In the genomic region with DNA sequence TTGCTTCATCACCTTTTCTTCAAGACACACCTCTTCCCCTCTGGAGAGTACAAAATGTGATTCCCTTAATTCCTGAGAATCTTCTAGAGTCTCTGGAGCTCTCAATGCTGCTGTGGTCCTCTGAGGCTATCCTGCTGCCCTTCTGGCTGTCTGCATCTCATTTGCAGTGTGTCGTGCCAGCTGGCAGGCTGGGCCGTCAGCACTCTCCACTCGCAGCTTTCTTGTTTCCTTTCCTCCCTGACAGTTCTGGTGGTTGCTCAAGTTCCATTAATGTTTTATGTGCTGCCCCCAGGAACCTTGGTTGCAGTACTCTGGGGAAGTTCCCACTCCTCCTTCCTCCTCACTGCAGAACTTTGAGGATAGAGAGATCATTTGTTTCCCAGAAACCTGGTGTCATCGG, we compare ENCODE assay signal across 10 cellular contexts.
DNase-seq lines count a peak whose midpoint lies in the region; ATAC-seq and TF ChIP-seq lines count a peak whose summit lies in the region.
"Had no signal": no experiment of that assay in that cellular context is flagged by ENCODE, and none has a peak within 500 bp of the region (broad histone marks: within the 10 kb centered on the region; RNA-seq: fewer than 3 reads in every experiment).

No MANE protein-coding gene starts in this region.

- 88 to 92% methylated on average over 4 of the region's 4 CpGs for WGBS in endodermal cell (ENCODE audit: insufficient coverage in 1 of 2, insufficient read length in 1 of 2), 2 experiments

- H3K27ac ChIP-seq in endodermal cell (ENCODE audit: low read depth, low read length) (peak overlapping the region; percentile 5), tibial artery (peak overlapping the region; percentile 52 to 63)

- H3K4me1 Mint-ChIP-seq in endodermal cell: peaks cover 22% of the 10 kb centered on the region
- H3K4me1 Mint-ChIP-seq: activated CD4-positive, alpha-beta memory T cell treated with anti-CD3 and anti-CD28 coated beads, Interleukin-2, amount 10 ng/mL, durations not matched to agents 7 days and 5 days had no signal

- H3K27me3 Mint-ChIP-seq in endodermal cell (ENCODE audit: insufficient read depth): no peaks in the 10 kb centered on the region

- DNase-seq in NCI-H446 treated with DMSO at 0.1 percent for 48 hours (lab: John Stamatoyannopoulos, UW): peak; percentile 32
- DNase-seq in endodermal cell: no peak
- DNase-seq in medulla oblongata (ENCODE audit: extremely low spot score): peak; percentile 72
- peak; percentile 63 to 85 for DNase-seq in tibial artery
- DNase-seq in iPS-NIHi11 (ENCODE audit: low spot score): no peak
- no peak for DNase-seq in activated CD4-positive, alpha-beta T cell treated with anti-CD3 and anti-CD28 coated beads for 48 hours
- DNase-seq: activated CD4-positive, alpha-beta memory T cell treated with anti-CD3 and anti-CD28 coated beads, Interleukin-2, amount 10 ng/mL, durations not matched to agents 7 days and 5 days; activated naive CD4-positive, alpha-beta T cell treated with Interleukin-2 at 50 U/mL for 16 hours; NK-92 treated with Interleukin-12 subunit alpha and Interleukin-12 subunit beta, amount 100 ng/mL, for 24 hours had no signal

- no peak overlapping the region for H3K27ac Mint-ChIP-seq in endodermal cell
- H3K27ac Mint-ChIP-seq: activated CD4-positive, alpha-beta memory T cell treated with anti-CD3 and anti-CD28 coated beads, Interleukin-2, amount 10 ng/mL, durations not matched to agents 7 days and 5 days had no signal

- H3K36me3 ChIP-seq in endodermal cell (ENCODE audit: control insufficient read depth, insufficient read depth, low read length): no peaks in the 10 kb centered on the region
- no peaks in the 10 kb centered on the region for H3K36me3 ChIP-seq in tibial artery

- no peaks in the 10 kb centered on the region for H3K9me3 Mint-ChIP-seq in endodermal cell
- H3K9me3 Mint-ChIP-seq: activated CD4-positive, alpha-beta memory T cell treated with anti-CD3 and anti-CD28 coated beads, Interleukin-2, amount 10 ng/mL, durations not matched to agents 7 days and 5 days had no signal

- no peaks in the 10 kb centered on the region for H3K36me3 Mint-ChIP-seq in endodermal cell (ENCODE audit: low read depth)

- no peaks in the 10 kb centered on the region for H3K9me3 ChIP-seq in endodermal cell (ENCODE audit: control insufficient read depth, low read length)
- H3K9me3 ChIP-seq in tibial artery: no peaks in the 10 kb centered on the region

- TF ChIP-seq CTCF in endodermal cell (conservative IDR thresholded peaks at IDR 0.05): no peak
- no peak for TF ChIP-seq CTCF in tibial artery (IDR thresholded peaks at IDR 0.05)

- H3K27me3 ChIP-seq in endodermal cell (ENCODE audit: control insufficient read depth, insufficient read depth, low read length, poor library complexity, severe bottlenecking): no peaks in the 10 kb centered on the region
- H3K27me3 ChIP-seq in tibial artery: no peaks in the 10 kb centered on the region

- no peak overlapping the region for H3K9ac ChIP-seq in endodermal cell (ENCODE audit: extremely low read depth, low read length, poor library complexity, severe bottlenecking)

- intact Hi-C loops in tibial artery (cut with DNase I; ENCODE audit: low total_unique reads): no loop called here

- no peak overlapping the region for H3K4me3 Mint-ChIP-seq in endodermal cell
- H3K4me3 Mint-ChIP-seq: activated CD4-positive, alpha-beta memory T cell treated with anti-CD3 and anti-CD28 coated beads, Interleukin-2, amount 10 ng/mL, durations not matched to agents 7 days and 5 days had no signal

- ATAC-seq in HG03139 (IDR thresholded peaks at IDR 0.05; ENCODE audit: unreplicated experiment): no peak

- H3K4me1 ChIP-seq in endodermal cell (ENCODE audit: control insufficient read depth, insufficient read depth, low read length) (peaks cover 11% of the 10 kb centered on the region), tibial artery (peaks cover 0 to 75% (median 31%) of the 10 kb centered on the region in 4 donors)

- H3K4me3 ChIP-seq in endodermal cell (ENCODE audit: low read length): no peak overlapping the region
- no peak overlapping the region for H3K4me3 ChIP-seq in tibial artery

Comparison
In these comparisons a context has a peak if more than half of its experiments do, and no peak if none do; other contexts are left out.
1. DNase-seq: peak in NCI-H446 treated with DMSO at 0.1 percent for 48 hours (single experiment), medulla oblongata (single experiment) and tibial artery (2 of 2); none in endodermal cell (single experiment), iPS-NIHi11 (single experiment) and activated CD4-positive, alpha-beta T cell treated with anti-CD3 and anti-CD28 coated beads for 48 hours (single experiment).